In genomic region chr5:159953609-159954008, GRCh38 we compare ENCODE assay signal across 37 cellular contexts. TPM values are rescaled to one million over a fixed set of nuclear protein-coding genes. Genes with fewer than 3 reads are reported as not detected.
"Had no signal": no experiment of that assay in that cellular context is flagged by ENCODE, and none has a peak within 500 bp of the region (broad histone marks: within the 10 kb centered on the region; RNA-seq: fewer than 3 reads in every experiment).

No MANE protein-coding gene starts in this region.

- H3K4me3 Mint-ChIP-seq: activated B cell treated with CpG ODN at 0.5 μM for 24 hours; activated CD4-positive, alpha-beta memory T cell treated with anti-CD3 and anti-CD28 coated beads for 36 hours; activated CD4-positive, alpha-beta T cell treated with anti-CD3 and anti-CD28 coated beads, Interleukin-2, amount 10 ng/mL, durations not matched to agents 24 days and 14 days; activated CD8-positive, alpha-beta T cell treated with anti-CD3 and anti-CD28 coated beads for 36 hours; activated naive CD4-positive, alpha-beta T cell treated with anti-CD3 and anti-CD28 coated beads for 36 hours; activated naive CD8-positive, alpha-beta T cell treated with anti-CD3 and anti-CD28 coated beads for 36 hours; activated T-cell treated with anti-CD3 and anti-CD28 coated beads, Interleukin-2, amount 50 U/mL, for 4 hours; activated T-cell treated with anti-CD3 and anti-CD28 coated beads, Interleukin-2, amount 50 U/mL, for 72 hours; activated T-helper 1 cell treated with anti-CD3 and anti-CD28 coated beads, Interleukin-12 subunit alpha, Interleukin-12 subunit beta, Interleukin-2, Interleukin-4 antibody, amounts not matched to agents 30 ng/mL and 10 ng/mL and 1 ng/mL, durations not matched to agents 14 hours and 24 hours and 36 hours; activated T-helper 17 cell treated with anti-CD3 and anti-CD28 coated beads, Interleukin-2, amount 50 U/mL, for 72 hours; brain; central memory CD8-positive, alpha-beta T cell; T-helper 1 cell treated with Interleukin-12 subunit alpha and Interleukin-12 subunit beta and Interleukin-4 antibody, amounts not matched to agents 30 μg/mL and 1 μg/mL, for 36 hours; T-helper 2 cell treated with Interferon-gamma antibody and Interleukin-4, amounts not matched to agents 5 μg/mL and 100 μg/mL, for 36 hours had no signal

- H3K36me3 ChIP-seq: cardiac muscle cell had no signal

- H3K27ac ChIP-seq: ascending aorta, cardiac muscle cell, VCaP had no signal

- H3K9me3 Mint-ChIP-seq: activated B cell treated with CpG ODN at 0.5 μM for 24 hours; activated CD4-positive, alpha-beta memory T cell treated with anti-CD3 and anti-CD28 coated beads for 36 hours; activated CD4-positive, alpha-beta T cell treated with anti-CD3 and anti-CD28 coated beads, Interleukin-2, amount 10 ng/mL, durations not matched to agents 24 days and 14 days; activated CD8-positive, alpha-beta T cell treated with anti-CD3 and anti-CD28 coated beads for 36 hours; activated naive CD4-positive, alpha-beta T cell treated with anti-CD3 and anti-CD28 coated beads for 36 hours; activated naive CD4-positive, alpha-beta T cell treated with anti-CD3 and anti-CD28 coated beads, Interleukin-2, amount 50 U/mL, for 72 hours; activated naive CD8-positive, alpha-beta T cell treated with anti-CD3 and anti-CD28 coated beads for 36 hours; activated T-cell treated with anti-CD3 and anti-CD28 coated beads, Interleukin-2, amount 50 U/mL, for 4 hours; activated T-cell treated with anti-CD3 and anti-CD28 coated beads, Interleukin-2, amount 50 U/mL, for 72 hours; activated T-helper 1 cell treated with anti-CD3 and anti-CD28 coated beads, Interleukin-12 subunit alpha, Interleukin-12 subunit beta, Interleukin-2, Interleukin-4 antibody, amounts not matched to agents 30 ng/mL and 10 ng/mL and 1 ng/mL, durations not matched to agents 14 hours and 24 hours and 36 hours; activated T-helper 17 cell treated with anti-CD3 and anti-CD28 coated beads, Interleukin-2, amount 50 U/mL, for 72 hours; brain; central memory CD8-positive, alpha-beta T cell; T-helper 1 cell treated with Interleukin-12 subunit alpha and Interleukin-12 subunit beta and Interleukin-4 antibody, amounts not matched to agents 30 μg/mL and 1 μg/mL, for 36 hours; T-helper 2 cell treated with Interferon-gamma antibody and Interleukin-4, amounts not matched to agents 5 μg/mL and 100 μg/mL, for 36 hours had no signal

- H3K27ac Mint-ChIP-seq: activated B cell treated with CpG ODN at 0.5 μM for 24 hours; activated CD4-positive, alpha-beta memory T cell treated with anti-CD3 and anti-CD28 coated beads for 36 hours; activated CD4-positive, alpha-beta T cell treated with anti-CD3 and anti-CD28 coated beads, Interleukin-2, amount 10 ng/mL, durations not matched to agents 24 days and 14 days; activated CD8-positive, alpha-beta T cell treated with anti-CD3 and anti-CD28 coated beads for 36 hours; activated naive CD4-positive, alpha-beta T cell treated with anti-CD3 and anti-CD28 coated beads for 36 hours; activated naive CD4-positive, alpha-beta T cell treated with anti-CD3 and anti-CD28 coated beads, Interleukin-2, amount 50 U/mL, for 72 hours; activated naive CD8-positive, alpha-beta T cell treated with anti-CD3 and anti-CD28 coated beads for 36 hours; activated T-cell treated with anti-CD3 and anti-CD28 coated beads, Interleukin-2, amount 50 U/mL, for 72 hours; activated T-helper 1 cell treated with anti-CD3 and anti-CD28 coated beads, Interleukin-12 subunit alpha, Interleukin-12 subunit beta, Interleukin-2, Interleukin-4 antibody, amounts not matched to agents 30 ng/mL and 10 ng/mL and 1 ng/mL, durations not matched to agents 14 hours and 24 hours and 36 hours; activated T-helper 17 cell treated with anti-CD3 and anti-CD28 coated beads, Interleukin-2, amount 50 U/mL, for 72 hours; brain; T-helper 1 cell treated with Interleukin-12 subunit alpha and Interleukin-12 subunit beta and Interleukin-4 antibody, amounts not matched to agents 30 μg/mL and 1 μg/mL, for 36 hours; T-helper 2 cell treated with Interferon-gamma antibody and Interleukin-4, amounts not matched to agents 5 μg/mL and 100 μg/mL, for 36 hours had no signal

- DNase-seq: activated B cell treated with CpG ODN at 0.5 μM for 24 hours; activated CD4-positive, alpha-beta memory T cell treated with anti-CD3 and anti-CD28 coated beads for 36 hours; activated CD4-positive, alpha-beta T cell treated with anti-CD3 and anti-CD28 coated beads for 4 hours; activated CD4-positive, alpha-beta T cell treated with anti-CD3 and anti-CD28 coated beads, Interleukin-2, amount 10 ng/mL, durations not matched to agents 24 days and 14 days; activated CD4-positive, alpha-beta T cell treated with anti-CD3 and anti-CD28 coated beads, Interleukin-2, amount 50 U/mL, for 1 hour; activated CD4-positive, alpha-beta T cell treated with anti-CD3 and anti-CD28 coated beads, Interleukin-2, amount 50 U/mL, for 4 hours; activated CD4-positive, CD25-positive, alpha-beta regulatory T cell treated with anti-CD3 and anti-CD28 coated beads, Interleukin-2, amount 50 U/mL, for 72 hours; activated CD8-positive, alpha-beta memory T cell treated with anti-CD3 and anti-CD28 coated beads, Interleukin-2, amount 50 U/mL, for 4 hours; activated CD8-positive, alpha-beta T cell treated with anti-CD3 and anti-CD28 coated beads for 36 hours; activated effector memory CD4-positive, alpha-beta T cell treated with anti-CD3 and anti-CD28 coated beads, Interleukin-2, amount 50 U/mL, for 16 hours; activated gamma-delta T cell treated with Interleukin-2 at 50 U/mL for 16 hours; activated naive CD4-positive, alpha-beta T cell; activated naive CD4-positive, alpha-beta T cell treated with anti-CD3 and anti-CD28 coated beads for 36 hours; activated naive CD4-positive, alpha-beta T cell treated with anti-CD3 and anti-CD28 coated beads, Interleukin-2, amount 50 U/mL, for 16 hours; activated naive CD8-positive, alpha-beta T cell treated with anti-CD3 and anti-CD28 coated beads for 36 hours; activated T-cell treated with anti-CD3 and anti-CD28 coated beads for 4 hours; activated T-cell treated with anti-CD3 and anti-CD28 coated beads, Interleukin-2, amount 50 U/mL, for 1 hour; activated T-cell treated with anti-CD3 and anti-CD28 coated beads, Interleukin-2, amount 50 U/mL, for 4 hours; activated T-cell treated with anti-CD3 and anti-CD28 coated beads, Interleukin-2, amount 50 U/mL, for 72 hours; amygdala; anterior cingulate cortex; caudate nucleus; cerebellar nuclear complex; T-helper 1 cell; T-helper 2 cell; T-helper 9 cell had no signal

- H3K27me3 ChIP-seq: ascending aorta, cardiac muscle cell had no signal

- H3K9me3 ChIP-seq: ascending aorta had no signal

- H3K4me1 ChIP-seq: ascending aorta had no signal

- ATAC-seq: activated CD8-positive, alpha-beta T cell treated with anti-CD3 and anti-CD28 coated beads for 36 hours; activated naive CD4-positive, alpha-beta T cell treated with anti-CD3 and anti-CD28 coated beads, Interleukin-2, amount 50 U/mL, for 72 hours; activated T-cell treated with anti-CD3 and anti-CD28 coated beads, Interleukin-2, amount 50 U/mL, for 4 hours; activated T-cell treated with anti-CD3 and anti-CD28 coated beads, Interleukin-2, amount 50 U/mL, for 72 hours; activated T-helper 17 cell treated with anti-CD3 and anti-CD28 coated beads, Interleukin-2, amount 50 U/mL, for 72 hours had no signal

- H3K4me3 ChIP-seq: ascending aorta, cardiac muscle cell had no signal

- H3K36me3 Mint-ChIP-seq: activated CD4-positive, alpha-beta memory T cell treated with anti-CD3 and anti-CD28 coated beads for 36 hours; activated naive CD4-positive, alpha-beta T cell treated with anti-CD3 and anti-CD28 coated beads, Interleukin-2, amount 50 U/mL, for 72 hours; activated naive CD8-positive, alpha-beta T cell treated with anti-CD3 and anti-CD28 coated beads for 36 hours; brain had no signal

- H3K4me1 Mint-ChIP-seq: activated B cell treated with CpG ODN at 0.5 μM for 24 hours; activated CD4-positive, alpha-beta T cell treated with anti-CD3 and anti-CD28 coated beads, Interleukin-2, amount 10 ng/mL, durations not matched to agents 24 days and 14 days; activated naive CD8-positive, alpha-beta T cell treated with anti-CD3 and anti-CD28 coated beads for 36 hours; activated T-helper 17 cell treated with anti-CD3 and anti-CD28 coated beads, Interleukin-2, amount 50 U/mL, for 72 hours; central memory CD8-positive, alpha-beta T cell had no signal

RNA-seq across cellular contexts. Expression of gene ADRA1B, which starts 37.3 kb away (rescaled TPM):
- total RNA-seq: activated CD4-positive, alpha-beta memory T cell treated with anti-CD3 and anti-CD28 coated beads for 36 hours; activated CD4-positive, alpha-beta T cell treated with anti-CD3 and anti-CD28 coated beads, Interleukin-2, amount 10 ng/mL, durations not matched to agents 24 days and 14 days; activated CD8-positive, alpha-beta memory T cell treated with anti-CD3 and anti-CD28 coated beads for 36 hours; activated CD8-positive, alpha-beta T cell treated with anti-CD3 and anti-CD28 coated beads for 36 hours; activated naive CD4-positive, alpha-beta T cell treated with anti-CD3 and anti-CD28 coated beads for 36 hours; activated naive CD4-positive, alpha-beta T cell treated with anti-CD3 and anti-CD28 coated beads, Interleukin-2, amount 50 U/mL, for 72 hours; activated naive CD8-positive, alpha-beta T cell treated with anti-CD3 and anti-CD28 coated beads for 36 hours; activated T-cell treated with anti-CD3 and anti-CD28 coated beads, Interleukin-2, amount 50 U/mL, for 72 hours; activated T-helper 1 cell treated with anti-CD3 and anti-CD28 coated beads, Interleukin-12 subunit alpha, Interleukin-12 subunit beta, Interleukin-2, Interleukin-4 antibody, amounts not matched to agents 30 ng/mL and 10 ng/mL and 1 ng/mL, durations not matched to agents 14 hours and 24 hours and 36 hours; activated T-helper 17 cell treated with anti-CD3 and anti-CD28 coated beads, Interleukin-2, amount 50 U/mL, for 72 hours had no signal
